ENCODE assay signal across 9 cellular contexts in genomic region chr3:49686361-49686760, GRCh38. TPM values are rescaled to one million over a fixed set of nuclear protein-coding genes. Genes with fewer than 3 reads are reported as not detected.
DNase-seq lines count a peak whose midpoint lies in the region; ATAC-seq and TF ChIP-seq lines count a peak whose summit lies in the region.
"Not testable (repeated sequence)": the region's sequence is repeated elsewhere in the genome, so short reads cannot be mapped to it uniquely, and the experiment has no call there.
"Had no signal": no experiment of that assay in that cellular context is flagged by ENCODE, and none has a peak within 500 bp of the region (broad histone marks: within the 10 kb centered on the region; RNA-seq: fewer than 3 reads in every experiment).

No MANE protein-coding gene starts in this region.

- peaks cover 28% of the 10 kb centered on the region for H3K36me3 Mint-ChIP-seq in stimulated activated effector memory CD8-positive, alpha-beta T cell treated with anti-CD3 and anti-CD28 coated beads, Interleukin-12 subunit alpha, Interleukin-12 subunit beta, amount 100 ng/mL, for 72 hours

- not testable (repeated sequence) for BruUV-seq in Panc1 (replicated peaks; lab: Mats Ljungman, UMichigan); mammary epithelial cell (replicated peaks; lab: Mats Ljungman, UMichigan)

- dilution Hi-C loops in mammary epithelial cell (cut with HindIII; ENCODE audit: low sequenced_read_pairs), result not testable (repeated sequence)

- peak; percentile 35 for ATAC-seq in Panc1
- ATAC-seq in omental fat pad (ENCODE audit: low FRiP score), result peak; percentile 19
- peak; percentile 0 for ATAC-seq in stimulated activated effector memory CD8-positive, alpha-beta T cell treated with anti-CD3 and anti-CD28 coated beads, Interleukin-12 subunit alpha, Interleukin-12 subunit beta, amount 100 ng/mL, for 72 hours

- peaks cover 20% of the 10 kb centered on the region for H3K79me2 ChIP-seq in mammary epithelial cell (ENCODE audit: insufficient read depth, low read length)

- H3K4me2 ChIP-seq in mammary epithelial cell (ENCODE audit: insufficient read depth, low read depth, low read length), result peak overlapping the region; percentile 84

- H3K27me3 ChIP-seq in Panc1 (ENCODE audit: control insufficient read depth, insufficient read depth, low read length); mammary epithelial cell (ENCODE audit: insufficient read depth, low read length); kidney epithelial cell (ENCODE audit: control insufficient read depth, insufficient read depth, low read length): not testable (repeated sequence)

- DNase-seq in AG04449 (ENCODE audit: low read depth, low spot score); Panc1 (ENCODE audit: low read depth, low spot score); mammary epithelial cell; foreskin fibroblast; kidney epithelial cell (ENCODE audit: low read depth); omental fat pad (ENCODE audit: low spot score); stimulated activated effector memory CD8-positive, alpha-beta T cell treated with anti-CD3 and anti-CD28 coated beads, Interleukin-12 subunit alpha, Interleukin-12 subunit beta, amount 100 ng/mL, for 72 hours (ENCODE audit: low spot score in 2 of 2): not testable (repeated sequence)
- DNase-seq in activated CD8-positive, alpha-beta memory T cell treated with anti-CD3 and anti-CD28 coated beads, Interleukin-2, amount 50 U/mL, for 4 hours, result peak; percentile 39

- H3K27ac Mint-ChIP-seq in stimulated activated effector memory CD8-positive, alpha-beta T cell treated with anti-CD3 and anti-CD28 coated beads, Interleukin-12 subunit alpha, Interleukin-12 subunit beta, amount 100 ng/mL, for 72 hours, result not testable (repeated sequence)

- peaks cover 42% of the 10 kb centered on the region for H3K4me1 Mint-ChIP-seq in stimulated activated effector memory CD8-positive, alpha-beta T cell treated with anti-CD3 and anti-CD28 coated beads, Interleukin-12 subunit alpha, Interleukin-12 subunit beta, amount 100 ng/mL, for 72 hours

- peak overlapping the region; percentile 56 for H3K4me3 Mint-ChIP-seq in stimulated activated effector memory CD8-positive, alpha-beta T cell treated with anti-CD3 and anti-CD28 coated beads, Interleukin-12 subunit alpha, Interleukin-12 subunit beta, amount 100 ng/mL, for 72 hours

- H3K4me3 ChIP-seq in AG04449 (ENCODE audit: low read depth, low read length) (peak overlapping the region; percentile 27), Panc1 (ENCODE audit: low read depth in 2 of 2, low read length in 2 of 2) (peak overlapping the region; percentile 27 to 45), mammary epithelial cell (replicated peaks in 1 of 3; ENCODE audit: insufficient read depth in 1 of 3, low read depth in 2 of 3, low read length in 3 of 3) (peak overlapping the region in 2 of 3 experiments; percentile 39 to 42), foreskin fibroblast (ENCODE audit: low read depth in 1 of 2, low read length in 2 of 2) (peak overlapping the region; percentile 22 to 31), kidney epithelial cell (ENCODE audit: low read depth, low read length) (peak overlapping the region; percentile 35)

- H4K20me1 ChIP-seq in mammary epithelial cell (ENCODE audit: insufficient read depth, low read length), result not testable (repeated sequence)

- peak overlapping the region; percentile 65 for H2AFZ ChIP-seq in mammary epithelial cell (ENCODE audit: low read depth, low read length)

- H3K9ac ChIP-seq in mammary epithelial cell (ENCODE audit: insufficient read depth, low read length), result not testable (repeated sequence)

- not testable (repeated sequence) for H3K9me3 ChIP-seq in Panc1 (ENCODE audit: control insufficient read depth, insufficient read depth, low read depth, low read length); mammary epithelial cell (replicated peaks; ENCODE audit: insufficient read depth, low read length)

- CTCF ChIA-PET in AG04449 (lab: Yijun Ruan, JAX); Panc1 (lab: Charles Lee); mammary epithelial cell (lab: Charles Lee; ENCODE audit: low non-redundant PET): not testable (repeated sequence)

- in situ Hi-C loops in Panc1 (cut with HindIII; ENCODE audit: low pct_unique_long_range_greater_than_20kb, low sequenced_read_pairs); mammary epithelial cell (cut with MboI; ENCODE audit: low sequenced_read_pairs in 2 of 2): not testable (repeated sequence)

- intact Hi-C loops in Panc1 (cut with micrococcal nuclease; ENCODE audit: unreplicated experiment); mammary epithelial cell (cut with micrococcal nuclease): not testable (repeated sequence)

- H3K9me3 Mint-ChIP-seq in stimulated activated effector memory CD8-positive, alpha-beta T cell treated with anti-CD3 and anti-CD28 coated beads, Interleukin-12 subunit alpha, Interleukin-12 subunit beta, amount 100 ng/mL, for 72 hours, result not testable (repeated sequence)

- 2% methylated on average over 7 of the region's 30 CpGs for WGBS in mammary epithelial cell (ENCODE audit: low coverage, missing lambda C conversion rate)

- not testable (repeated sequence) for TF ChIP-seq CTCF in AG04449 (IDR thresholded peaks at IDR 0.05; ENCODE audit: insufficient read depth, low read length, missing control alignments); Panc1 (IDR thresholded peaks at IDR 0.05); mammary epithelial cell (conservative IDR thresholded peaks at IDR 0.05 in 1 of 2, IDR thresholded peaks at IDR 0.05 in 1 of 2; ENCODE audit: extremely low read depth in 1 of 2, insufficient read depth in 1 of 2, low read depth in 1 of 2, low read length in 2 of 2); foreskin fibroblast (IDR thresholded peaks at IDR 0.05; ENCODE audit: low read depth, low read length); kidney epithelial cell (IDR thresholded peaks at IDR 0.05; ENCODE audit: insufficient read depth, low read length, poor library complexity, severe bottlenecking); omental fat pad (IDR thresholded peaks at IDR 0.05)

- not testable (repeated sequence) for H3K27ac ChIP-seq in Panc1 (ENCODE audit: low read length); mammary epithelial cell (ENCODE audit: insufficient read depth, low read depth, low read length)

- H3K4me1 ChIP-seq in Panc1 (ENCODE audit: control insufficient read depth, insufficient read depth, low read length), result not testable (repeated sequence)
- H3K4me1 ChIP-seq in mammary epithelial cell (ENCODE audit: insufficient read depth, low read length), result peaks cover 18% of the 10 kb centered on the region

- H3K36me3 ChIP-seq in Panc1 (ENCODE audit: control insufficient read depth, insufficient read depth, low read length); kidney epithelial cell (ENCODE audit: control insufficient read depth, insufficient read depth, low read length): not testable (repeated sequence)
- H3K36me3 ChIP-seq in mammary epithelial cell (ENCODE audit: insufficient read depth, low read length), result peaks cover 10% of the 10 kb centered on the region

- POLR2A ChIA-PET in AG04449 (lab: Yijun Ruan, JAX); Panc1 (lab: Charles Lee): not testable (repeated sequence)

RNA-seq across cellular contexts. Expression of gene MST1, which starts 2.9 kb away (rescaled TPM):
- total RNA-seq in Panc1 (2021; ENCODE audit: unreplicated experiment) (14.0 TPM), mammary epithelial cell (10 to 100 TPM in 1 of 2 donors, 1 to 10 TPM in 1; 8.3 to 13.6 TPM), kidney epithelial cell (12.4 and 21.6 TPM in 2 replicates), omental fat pad (10 to 100 TPM in 3 of 4 donors, 1 to 10 TPM in 1; 3.5 to 94.1 (median 25.0) TPM)
- polyA plus RNA-seq in Panc1 (2012; ENCODE audit: insufficient read length), result 19.4 TPM
- 5.5 TPM for polyA plus RNA-seq in mammary epithelial cell
- polyA minus RNA-seq in mammary epithelial cell, result not detected

RNA-seq across cellular contexts. Expression of gene RNF123, which starts 3.0 kb away (rescaled TPM):
- total RNA-seq in Panc1 (2021; ENCODE audit: unreplicated experiment) (23.1 TPM), mammary epithelial cell (10 to 100 TPM; 27.7 to 41.5 TPM), kidney epithelial cell (30.0 and 30.8 TPM in 2 replicates), omental fat pad (10 to 100 TPM; 22.2 to 28.7 (median 26.7) TPM)
- 31.2 TPM for polyA plus RNA-seq in Panc1 (2012; ENCODE audit: insufficient read length)
- 34.0 TPM for polyA plus RNA-seq in mammary epithelial cell
- polyA minus RNA-seq in mammary epithelial cell, result 54.0 TPM

RNA-seq across cellular contexts. Expression of gene APEH, which starts 12.2 kb away (rescaled TPM):
- total RNA-seq in Panc1 (2021; ENCODE audit: unreplicated experiment) (131 TPM), mammary epithelial cell (100 to 1,000 TPM; 130 to 183 TPM), kidney epithelial cell (141 and 146 TPM in 2 replicates), omental fat pad (10 to 100 TPM; 46.7 to 60.8 (median 55.0) TPM)
- polyA plus RNA-seq in Panc1 (2012; ENCODE audit: insufficient read length), result 169 TPM
- 188 TPM for polyA plus RNA-seq in mammary epithelial cell
- 270 TPM for polyA minus RNA-seq in mammary epithelial cell

RNA-seq across cellular contexts. Expression of gene AMIGO3, which starts 33.1 kb away (rescaled TPM):
- total RNA-seq in Panc1 (2021; ENCODE audit: unreplicated experiment) (0.72 TPM), mammary epithelial cell (under 1 TPM in 1 of 2 donors, not detected in 1; 0.50 TPM), kidney epithelial cell (2.9 TPM in 1 of 2 replicates, not detected in the other), omental fat pad (1 to 10 TPM in 3 of 4 donors, under 1 TPM in 1; 0.82 to 2.9 (median 2.3) TPM)
- 4.9 TPM for polyA plus RNA-seq in Panc1 (2012; ENCODE audit: insufficient read length)
- not detected for polyA plus RNA-seq in mammary epithelial cell
- polyA minus RNA-seq in mammary epithelial cell, result 2.1 TPM
- total RNA-seq: posterior vena cava had no signal

RNA-seq across cellular contexts. Expression of gene GMPPB, which starts 37.4 kb away (rescaled TPM):
- 28.4 TPM for total RNA-seq in Panc1 (2021; ENCODE audit: unreplicated experiment)
- 29.6 TPM for polyA plus RNA-seq in Panc1 (2012; ENCODE audit: insufficient read length)
- 10 to 100 TPM; 19.2 to 38.4 TPM for total RNA-seq in mammary epithelial cell
- polyA plus RNA-seq in mammary epithelial cell, result 40.7 TPM
- 48.7 TPM for polyA minus RNA-seq in mammary epithelial cell
- total RNA-seq in kidney epithelial cell, result 44.0 and 53.2 TPM in 2 replicates
- total RNA-seq in omental fat pad, result 10 to 100 TPM; 15.6 to 31.7 (median 27.3) TPM
